Comparison of ENCODE assay signal across 9 cellular contexts in the genomic region with DNA sequence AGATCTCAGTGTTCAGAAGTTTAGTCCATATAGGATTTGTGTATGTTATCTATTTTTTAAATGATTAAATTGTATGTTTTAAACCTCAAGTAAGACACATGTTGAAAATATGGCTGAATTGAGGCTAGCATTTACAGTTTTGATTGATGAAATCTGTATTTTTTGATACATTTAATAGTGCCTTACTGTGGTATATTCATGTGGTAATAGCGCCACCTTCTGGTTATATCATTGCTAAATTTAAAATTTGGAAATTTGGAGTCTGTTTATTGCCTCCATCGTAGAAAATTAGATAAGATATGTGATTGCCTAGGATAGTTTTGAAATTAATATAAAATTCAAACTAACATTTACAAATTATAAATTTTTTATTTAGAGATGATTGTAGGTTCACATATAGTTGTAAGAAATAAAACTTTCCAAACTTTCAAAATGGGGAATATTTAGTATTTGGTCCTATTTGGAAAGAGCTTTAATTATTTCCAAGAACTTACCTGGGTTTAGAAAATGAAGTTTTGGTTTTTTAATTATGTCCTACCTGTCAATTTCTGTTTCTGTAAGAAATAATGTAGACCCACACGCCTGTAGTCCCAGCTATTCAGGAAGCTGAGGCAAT. TPM values are rescaled to one million over a fixed set of nuclear protein-coding genes. Genes with fewer than 3 reads are reported as not detected.
DNase-seq lines count a peak whose midpoint lies in the region; ATAC-seq and TF ChIP-seq lines count a peak whose summit lies in the region.
"Had no signal": no experiment of that assay in that cellular context is flagged by ENCODE, and none has a peak within 500 bp of the region (broad histone marks: within the 10 kb centered on the region; RNA-seq: fewer than 3 reads in every experiment).

No MANE protein-coding gene starts in this region.

- H3K4me2 ChIP-seq in HCT116 (ENCODE audit: low read length) (no peak overlapping the region), OCI-LY3 (ENCODE audit: low read length) (no peak overlapping the region)

- no peaks in the 10 kb centered on the region for H4K20me1 ChIP-seq in HCT116 (ENCODE audit: insufficient read depth)
- no peaks in the 10 kb centered on the region for H4K20me1 ChIP-seq in OCI-LY3 (ENCODE audit: insufficient read depth, low read length)

- DNase-seq in AG04450 (ENCODE audit: low read depth, low spot score) (no peak), HCT116 (ENCODE audit: low read depth, low spot score) (peak; percentile 45), myocyte (ENCODE audit: low read depth) (peak; percentile 52)
- peak in 2 of 3 experiments; percentile 16 to 33 for DNase-seq in effector memory CD8-positive, alpha-beta T cell
- DNase-seq in activated CD8-positive, alpha-beta memory T cell treated with anti-CD3 and anti-CD28 coated beads, Interleukin-2, amount 10 ng/mL, durations not matched to agents 7 days and 5 days, result no peak
- DNase-seq in effector memory CD4-positive, alpha-beta T cell, result no peak

- no peaks in the 10 kb centered on the region for H3K27me3 Mint-ChIP-seq in effector memory CD8-positive, alpha-beta T cell
- peaks cover 2% of the 10 kb centered on the region for H3K27me3 Mint-ChIP-seq in activated CD8-positive, alpha-beta memory T cell treated with anti-CD3 and anti-CD28 coated beads, Interleukin-2, amount 10 ng/mL, durations not matched to agents 7 days and 5 days
- H3K27me3 Mint-ChIP-seq: activated naive CD4-positive, alpha-beta T cell treated with anti-CD3 and anti-CD28 coated beads, Interleukin-2, amount 50 U/mL, for 24 hours had no signal

- peak; percentile 76 for ATAC-seq in HCT116
- peak; percentile 58 for ATAC-seq in effector memory CD8-positive, alpha-beta T cell (replicated peaks)
- ATAC-seq in activated CD8-positive, alpha-beta memory T cell treated with anti-CD3 and anti-CD28 coated beads, Interleukin-2, amount 10 ng/mL, durations not matched to agents 7 days and 5 days, result no peak
- no peak for ATAC-seq in HG02798 (IDR thresholded peaks at IDR 0.05; ENCODE audit: poor library complexity, unreplicated experiment)

- peak; percentile 95 for TF ChIP-seq RAD21 in HCT116 (IDR thresholded peaks at IDR 0.05; ENCODE audit: low read depth)

- no peak overlapping the region for H3K9ac ChIP-seq in HCT116 (ENCODE audit: low read length)
- no peak overlapping the region for H3K9ac ChIP-seq in OCI-LY3 (ENCODE audit: low read length)

- H3K4me3 ChIP-seq in AG04450 (ENCODE audit: low read depth, low read length) (no peak overlapping the region), HCT116 (replicated peaks in 1 of 2; ENCODE audit: low read depth in 1 of 2, low read length in 2 of 2) (no peak overlapping the region), OCI-LY3 (ENCODE audit: low read length) (no peak overlapping the region)
- no peak overlapping the region for H3K4me3 ChIP-seq in effector memory CD4-positive, alpha-beta T cell (ENCODE audit: insufficient read depth, low read depth, low read length, poor library complexity, severe bottlenecking)

- no peaks in the 10 kb centered on the region for H3K36me3 ChIP-seq in HCT116 (ENCODE audit: control insufficient read depth in 1 of 2, insufficient read depth in 2 of 2, low read length in 2 of 2)
- no peaks in the 10 kb centered on the region for H3K36me3 ChIP-seq in OCI-LY3 (replicated peaks; ENCODE audit: low read depth, low read length)
- H3K36me3 ChIP-seq in effector memory CD4-positive, alpha-beta T cell (ENCODE audit: control insufficient read depth, insufficient read depth, low read length), result no peaks in the 10 kb centered on the region

- RAD21 ChIA-PET in HCT116 (lab: Charles Lee; ENCODE audit: low non-redundant PET in 1 of 2, low total read pairs in 2 of 2, uncharacterized antibody in 2 of 2, unreplicated experiment in 2 of 2), result interaction anchor here (0.8 to 3.4 kb wide), 8 partner anchors 13 to 156 kb away, joined by 3 to 22 read pairs (median 8); no protein-coding TSS in a partner anchor

- H3K27ac ChIP-seq in AG04450 (ENCODE audit: low read depth, low read length), result no peak overlapping the region
- no peak overlapping the region for H3K27ac ChIP-seq in HCT116 (ENCODE audit: low read depth, low read length)
- H3K27ac ChIP-seq in OCI-LY3 (ENCODE audit: low read length), result no peak overlapping the region
- H3K27ac ChIP-seq in effector memory CD4-positive, alpha-beta T cell (ENCODE audit: insufficient read depth, low read length, poor library complexity, severe bottlenecking), result no peak overlapping the region

- BruUV-seq in HCT116 (replicated peaks; lab: Mats Ljungman, UMichigan), result no TSS peak

- no peaks in the 10 kb centered on the region for H3K4me1 Mint-ChIP-seq in effector memory CD8-positive, alpha-beta T cell (ENCODE audit: low read depth in 2 of 2)
- H3K4me1 Mint-ChIP-seq in activated CD8-positive, alpha-beta memory T cell treated with anti-CD3 and anti-CD28 coated beads, Interleukin-2, amount 10 ng/mL, durations not matched to agents 7 days and 5 days, result no peaks in the 10 kb centered on the region
- H3K4me1 Mint-ChIP-seq: activated naive CD4-positive, alpha-beta T cell treated with anti-CD3 and anti-CD28 coated beads, Interleukin-2, amount 50 U/mL, for 24 hours had no signal

- H3K4me1 ChIP-seq in HCT116 (ENCODE audit: control insufficient read depth in 1 of 2, insufficient read depth in 2 of 2, low read length in 2 of 2) (no peaks in the 10 kb centered on the region), OCI-LY3 (ENCODE audit: low read length) (peaks cover 4% of the 10 kb centered on the region)
- H3K4me1 ChIP-seq in effector memory CD4-positive, alpha-beta T cell (ENCODE audit: control insufficient read depth, insufficient read depth, low read length, poor library complexity, severe bottlenecking), result no peaks in the 10 kb centered on the region

- H3K9me3 ChIP-seq in AG04450 (ENCODE audit: control insufficient read depth, insufficient read depth, low read length) (no peaks in the 10 kb centered on the region), HCT116 (ENCODE audit: control insufficient read depth in 1 of 2, insufficient read depth in 1 of 2, low read depth in 1 of 2, low read length in 2 of 2) (no peaks in the 10 kb centered on the region), OCI-LY3 (ENCODE audit: insufficient read depth, low read length) (no peaks in the 10 kb centered on the region)
- no peaks in the 10 kb centered on the region for H3K9me3 ChIP-seq in effector memory CD4-positive, alpha-beta T cell (ENCODE audit: control insufficient read depth, low read length)

- no peak overlapping the region for H2AFZ ChIP-seq in HCT116 (ENCODE audit: low read depth, low read length, poor library complexity, severe bottlenecking)
- no peak overlapping the region for H2AFZ ChIP-seq in OCI-LY3 (ENCODE audit: low read depth, low read length)

- H3K9me3 Mint-ChIP-seq in effector memory CD8-positive, alpha-beta T cell, result no peaks in the 10 kb centered on the region
- no peaks in the 10 kb centered on the region for H3K9me3 Mint-ChIP-seq in activated CD8-positive, alpha-beta memory T cell treated with anti-CD3 and anti-CD28 coated beads, Interleukin-2, amount 10 ng/mL, durations not matched to agents 7 days and 5 days (ENCODE audit: low read depth)

- H3K79me2 ChIP-seq in HCT116 (ENCODE audit: insufficient read depth, low read length), result no peaks in the 10 kb centered on the region
- H3K79me2 ChIP-seq in OCI-LY3 (ENCODE audit: low read length), result no peaks in the 10 kb centered on the region

- peak; percentile 57 for TF ChIP-seq CTCF in AG04450 (IDR thresholded peaks at IDR 0.05; ENCODE audit: low read depth, low read length)
- peak; percentile 44 to 96 (median 86) for TF ChIP-seq CTCF in HCT116 (IDR thresholded peaks at IDR 0.05 in 2 of 3, conservative IDR thresholded peaks at IDR 0.05 in 1 of 3; ENCODE audit: borderline replicate concordance in 1 of 3, insufficient read depth in 1 of 3, low read depth in 2 of 3, low read length in 2 of 3)
- TF ChIP-seq CTCF in OCI-LY3 (IDR thresholded peaks at IDR 0.05; ENCODE audit: low read depth, low read length), result peak; percentile 67

- H3K4me3 Mint-ChIP-seq in effector memory CD8-positive, alpha-beta T cell, result no peak overlapping the region
- no peak overlapping the region for H3K4me3 Mint-ChIP-seq in activated CD8-positive, alpha-beta memory T cell treated with anti-CD3 and anti-CD28 coated beads, Interleukin-2, amount 10 ng/mL, durations not matched to agents 7 days and 5 days
- H3K4me3 Mint-ChIP-seq: activated naive CD4-positive, alpha-beta T cell treated with anti-CD3 and anti-CD28 coated beads, Interleukin-2, amount 50 U/mL, for 24 hours had no signal

- H3K9me2 ChIP-seq in HCT116 (ENCODE audit: insufficient read depth), result no peaks in the 10 kb centered on the region

- CTCF ChIA-PET in AG04450 (lab: Charles Lee) (interaction anchor here (0.6 to 7.0 kb wide), 59 partner anchors 9 to 608 kb away, joined by 3 to 199 read pairs (median 4); a partner anchor contains a TSS), HCT116 (lab: Charles Lee) (interaction anchor here (0.7 to 4.2 kb wide), 25 partner anchors 9 to 216 kb away, joined by 3 to 150 read pairs (median 5); a partner anchor contains a TSS)
- CTCF ChIA-PET in activated CD8-positive, alpha-beta memory T cell treated with anti-CD3 and anti-CD28 coated beads, Interleukin-2, amount 10 ng/mL, durations not matched to agents 7 days and 5 days (lab: Charles Lee), result interaction anchor here (0.6 to 6.2 kb wide), 18 partner anchors 15 to 542 kb away, joined by 3 to 68 read pairs (median 6); a partner anchor contains a TSS

- no peaks in the 10 kb centered on the region for H3K27me3 ChIP-seq in AG04450 (ENCODE audit: control insufficient read depth, insufficient read depth, low read length)
- H3K27me3 ChIP-seq in HCT116 (ENCODE audit: insufficient read depth, low read length), result no peaks in the 10 kb centered on the region
- H3K27me3 ChIP-seq in OCI-LY3 (ENCODE audit: low read depth, low read length), result peaks cover 4% of the 10 kb centered on the region; the same call in 1 of the 2 replicates
- H3K27me3 ChIP-seq in effector memory CD4-positive, alpha-beta T cell (replicated peaks; ENCODE audit: control insufficient read depth, insufficient read depth, low read length, poor library complexity, severe bottlenecking), result no peaks in the 10 kb centered on the region

- intact Hi-C loops in HCT116 (cut with micrococcal nuclease), result loop anchor here (1.0 to 5.0 kb wide), 6 partner anchors 93 to 293 kb away; no protein-coding TSS in a partner anchor

- H3K27ac Mint-ChIP-seq in effector memory CD8-positive, alpha-beta T cell, result no peak overlapping the region
- H3K27ac Mint-ChIP-seq in activated CD8-positive, alpha-beta memory T cell treated with anti-CD3 and anti-CD28 coated beads, Interleukin-2, amount 10 ng/mL, durations not matched to agents 7 days and 5 days, result no peak overlapping the region
- H3K27ac Mint-ChIP-seq: activated naive CD4-positive, alpha-beta T cell treated with anti-CD3 and anti-CD28 coated beads, Interleukin-2, amount 50 U/mL, for 24 hours had no signal

- POLR2A ChIA-PET in AG04450 (lab: Yijun Ruan, JAX), result no interaction called here
- POLR2A ChIA-PET in HCT116 (lab: Charles Lee), result interaction anchor here (0.7 to 1.6 kb wide), 3 partner anchors 128 to 137 kb away, joined by 3 to 7 read pairs (median 4); no protein-coding TSS in a partner anchor

- peaks cover 5% of the 10 kb centered on the region for H3K36me3 Mint-ChIP-seq in effector memory CD8-positive, alpha-beta T cell (ENCODE audit: insufficient read depth)
- no peaks in the 10 kb centered on the region for H3K36me3 Mint-ChIP-seq in activated CD8-positive, alpha-beta memory T cell treated with anti-CD3 and anti-CD28 coated beads, Interleukin-2, amount 10 ng/mL, durations not matched to agents 7 days and 5 days

- no peak for TF ChIP-seq POLR2A in HCT116 (IDR thresholded peaks at IDR 0.05; ENCODE audit: borderline replicate concordance, extremely low read depth, insufficient read depth, insufficient read length)

RNA-seq across cellular contexts. Expression of a gene that starts 19.1 kb away (rescaled TPM):
- polyA plus RNA-seq in AG04450 (2011; rRNA removed), result not detected in 2 replicates
- polyA minus RNA-seq in AG04450 (2011; rRNA and poly(A)+ RNA removed), result not detected in 2 replicates
- not detected for total RNA-seq in HCT116 (2021; ENCODE audit: unreplicated experiment)
- not detected in 2 replicates for polyA plus RNA-seq in HCT116 (2012)
- total RNA-seq in myocyte, result 0.88 TPM in 1 of 2 replicates, not detected in the other
- polyA plus RNA-seq in myocyte (2012), result 1.3 TPM
- not detected for total RNA-seq in activated CD8-positive, alpha-beta memory T cell treated with anti-CD3 and anti-CD28 coated beads, Interleukin-2, amount 10 ng/mL, durations not matched to agents 7 days and 5 days

RNA-seq across cellular contexts. Expression of a gene that starts 26.0 kb away (rescaled TPM):
- 179 and 187 TPM in 2 replicates for polyA plus RNA-seq in AG04450 (2011; rRNA removed)
- 30.3 and 32.8 TPM in 2 replicates for polyA minus RNA-seq in AG04450 (2011; rRNA and poly(A)+ RNA removed)
- 0.39 TPM for total RNA-seq in HCT116 (2021; ENCODE audit: unreplicated experiment)
- 0.06 and 0.14 TPM in 2 replicates for polyA plus RNA-seq in HCT116 (2012)
- 1,617 and 1,959 TPM in 2 replicates for total RNA-seq in myocyte
- 989 TPM for polyA plus RNA-seq in myocyte (2012)
- total RNA-seq in activated CD8-positive, alpha-beta memory T cell treated with anti-CD3 and anti-CD28 coated beads, Interleukin-2, amount 10 ng/mL, durations not matched to agents 7 days and 5 days, result not detected

Comparison
In these comparisons a context has a peak if more than half of its experiments do, and no peak if none do; other contexts are left out.
1. DNase-seq: peak in HCT116 (single experiment), effector memory CD8-positive, alpha-beta T cell (2 of 3) and myocyte (single experiment); none in AG04450 (single experiment), activated CD8-positive, alpha-beta memory T cell treated with anti-CD3 and anti-CD28 coated beads, Interleukin-2, amount 10 ng/mL, durations not matched to agents 7 days and 5 days (single experiment) and effector memory CD4-positive, alpha-beta T cell (0 of 3).
2. ATAC-seq: peak in HCT116 (single experiment) and effector memory CD8-positive, alpha-beta T cell (single experiment); none in activated CD8-positive, alpha-beta memory T cell treated with anti-CD3 and anti-CD28 coated beads, Interleukin-2, amount 10 ng/mL, durations not matched to agents 7 days and 5 days (single experiment) and HG02798 (single experiment).
3. RNA of a gene that starts 26.0 kb away (total RNA-seq): 1,617 to 1,959 TPM in myocyte; 0.39 TPM in HCT116 (single experiment) and not detected in activated CD8-positive, alpha-beta memory T cell treated with anti-CD3 and anti-CD28 coated beads, Interleukin-2, amount 10 ng/mL, durations not matched to agents 7 days and 5 days; every median in the first group is over 1,000 times any median in the second.
4. Peak in every context shown above with its lines, with median percentiles within 50 percentile points of each other: CTCF ChIP-seq.